In genomic region chr5:59198832-59199231, GRCh38 we compare ENCODE assay signal across 17 cellular contexts.
"Had no signal": no experiment of that assay in that cellular context is flagged by ENCODE, and none has a peak within 500 bp of the region (broad histone marks: within the 10 kb centered on the region; RNA-seq: fewer than 3 reads in every experiment).

No MANE protein-coding gene starts in this region.

- FAIRE-seq: colon, urothelium cell line had no signal

- H3K4me1 ChIP-seq: neural progenitor cell, tibial nerve had no signal

- H3K27me3 Mint-ChIP-seq: activated naive CD8-positive, alpha-beta T cell had no signal

- ATAC-seq: left lobe of liver had no signal

- H3K4me3 ChIP-seq: dorsolateral prefrontal cortex, lung, neural progenitor cell, tibial nerve had no signal

- H3K27ac ChIP-seq: epithelial cell of prostate, neural progenitor cell, tibial nerve had no signal

- H3K4me3 Mint-ChIP-seq: activated CD4-positive, alpha-beta T cell treated with anti-CD3 and anti-CD28 coated beads, Interleukin-2, amount 10 ng/mL, durations not matched to agents 7 days and 5 days; activated naive CD8-positive, alpha-beta T cell; neural progenitor cell had no signal

- H3K9ac ChIP-seq: neural progenitor cell had no signal

- H3K36me3 Mint-ChIP-seq: activated naive CD8-positive, alpha-beta T cell; neural progenitor cell had no signal

- H3K27me3 ChIP-seq: dorsolateral prefrontal cortex, neural progenitor cell, tibial nerve had no signal

- H3K36me3 ChIP-seq: neural progenitor cell had no signal

- H3K27ac Mint-ChIP-seq: activated CD4-positive, alpha-beta T cell treated with anti-CD3 and anti-CD28 coated beads, Interleukin-2, amount 10 ng/mL, durations not matched to agents 7 days and 5 days; activated naive CD8-positive, alpha-beta T cell; neural progenitor cell had no signal

- H3K4me1 Mint-ChIP-seq: activated CD4-positive, alpha-beta T cell treated with anti-CD3 and anti-CD28 coated beads, Interleukin-2, amount 10 ng/mL, durations not matched to agents 7 days and 5 days; neural progenitor cell had no signal

- H3K9me3 Mint-ChIP-seq: activated CD4-positive, alpha-beta T cell treated with anti-CD3 and anti-CD28 coated beads, Interleukin-2, amount 10 ng/mL, durations not matched to agents 7 days and 5 days had no signal

- DNase-seq: activated CD4-positive, alpha-beta T cell treated with anti-CD3 and anti-CD28 coated beads, Interleukin-2, amount 10 ng/mL, durations not matched to agents 7 days and 5 days; activated CD8-positive, alpha-beta memory T cell treated with anti-CD3 and anti-CD28 coated beads, Interleukin-2, amount 50 U/mL, for 48 hours; caudate nucleus; dorsolateral prefrontal cortex; foreskin melanocyte; kidney; stimulated activated naive CD4-positive, alpha-beta T cell treated with Interleukin-2 at 50 U/mL for 16 hours; T-helper 1 cell; T-helper 9 cell had no signal

- H3K9me3 ChIP-seq: tibial nerve had no signal
